Comparison of ENCODE assay signal across 8 cellular contexts in the genomic region with DNA sequence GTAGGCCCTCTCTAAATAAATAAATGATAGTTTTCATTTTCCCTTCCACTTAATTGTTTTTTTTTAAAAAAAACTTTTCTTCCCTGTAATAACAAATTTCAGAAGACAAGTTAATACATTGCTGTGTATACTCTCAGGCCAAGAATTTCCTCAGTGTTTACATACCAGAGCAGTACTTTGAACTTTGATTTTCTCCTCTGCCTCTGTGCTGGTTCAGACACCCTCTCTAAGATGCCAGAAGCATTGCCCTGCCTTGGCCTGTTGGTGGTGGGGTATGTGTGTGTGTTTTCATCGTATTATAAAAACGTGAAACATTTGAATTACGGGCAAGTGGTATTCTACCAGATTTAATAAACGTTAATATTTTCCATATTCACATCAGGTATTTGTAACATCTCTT.
DNase-seq lines count a peak whose midpoint lies in the region; ATAC-seq and TF ChIP-seq lines count a peak whose summit lies in the region.

No MANE protein-coding gene starts in this region.

- peak; percentile 12; the same call in 1 of the 2 replicates for TF ChIP-seq CTCF in 22Rv1 (IDR thresholded peaks at IDR 0.05)
- no peak for TF ChIP-seq CTCF in HEK293 (tag by site-specific recombination; IDR thresholded peaks at IDR 0.05)
- TF ChIP-seq CTCF in mammary epithelial cell (conservative IDR thresholded peaks at IDR 0.05 in 1 of 2, IDR thresholded peaks at IDR 0.05 in 1 of 2; ENCODE audit: extremely low read depth in 1 of 2, insufficient read depth in 1 of 2, low read depth in 1 of 2, low read length in 2 of 2), result no peak

- peaks cover 98% of the 10 kb centered on the region for H3K79me2 ChIP-seq in mammary epithelial cell (ENCODE audit: insufficient read depth, low read length)

- H3K9ac ChIP-seq in mammary epithelial cell (ENCODE audit: insufficient read depth, low read length) (no peak overlapping the region), muscle layer of colon (ENCODE audit: low read length) (no peak overlapping the region)

- intact Hi-C loops in mammary epithelial cell (cut with micrococcal nuclease), result no loop called here

- POLR2A ChIA-PET in HEK293 (lab: Yijun Ruan, JAX), result no interaction called here

- dilution Hi-C loops in mammary epithelial cell (cut with HindIII; ENCODE audit: low sequenced_read_pairs), result no loop called here

- no peaks in the 10 kb centered on the region for H3K27me3 ChIP-seq in mammary epithelial cell (ENCODE audit: insufficient read depth, low read length)
- no peaks in the 10 kb centered on the region for H3K27me3 ChIP-seq in muscle layer of colon (ENCODE audit: control insufficient read depth in 1 of 2, insufficient read depth in 2 of 2, low read length in 2 of 2)

- in situ Hi-C loops in mammary epithelial cell (cut with MboI; ENCODE audit: low sequenced_read_pairs in 2 of 2), result no loop called here

- no peak for ATAC-seq in GM18873 (IDR thresholded peaks at IDR 0.05; ENCODE audit: low FRiP score, unreplicated experiment)

- peaks cover 39% of the 10 kb centered on the region for H3K4me1 ChIP-seq in HEK293 (ENCODE audit: control insufficient read depth, insufficient read depth, low read length)
- peaks cover 30% of the 10 kb centered on the region for H3K4me1 ChIP-seq in mammary epithelial cell (ENCODE audit: insufficient read depth, low read length)
- H3K4me1 ChIP-seq in muscle layer of colon (ENCODE audit: insufficient read depth, low read length), result peaks cover 88% of the 10 kb centered on the region

- H4K20me1 ChIP-seq in mammary epithelial cell (ENCODE audit: insufficient read depth, low read length), result no peaks in the 10 kb centered on the region

- H3K4me3 ChIP-seq in HEK293 (ENCODE audit: low read depth, low read length), result no peak overlapping the region
- H3K4me3 ChIP-seq in mammary epithelial cell (replicated peaks in 1 of 3; ENCODE audit: insufficient read depth in 1 of 3, low read depth in 2 of 3, low read length in 3 of 3), result no peak overlapping the region
- no peak overlapping the region for H3K4me3 ChIP-seq in muscle layer of colon (ENCODE audit: low read depth in 1 of 2, low read length in 2 of 2)

- no peak overlapping the region for H2AFZ ChIP-seq in mammary epithelial cell (ENCODE audit: low read depth, low read length)

- H3K36me3 ChIP-seq in HEK293 (ENCODE audit: control insufficient read depth in 2 of 2, insufficient read depth in 1 of 2, low read length in 2 of 2) (no peaks in the 10 kb centered on the region), mammary epithelial cell (ENCODE audit: insufficient read depth, low read length) (no peaks in the 10 kb centered on the region), muscle layer of colon (ENCODE audit: insufficient read depth, low read length) (no peaks in the 10 kb centered on the region)

- H3K9me3 ChIP-seq in HEK293 (ENCODE audit: control insufficient read depth, insufficient read depth, low read depth, low read length), result no peaks in the 10 kb centered on the region
- H3K9me3 ChIP-seq in mammary epithelial cell (replicated peaks; ENCODE audit: insufficient read depth, low read length), result no peaks in the 10 kb centered on the region
- H3K9me3 ChIP-seq in muscle layer of colon (ENCODE audit: low read length), result no peaks in the 10 kb centered on the region

- WGBS in mammary epithelial cell (ENCODE audit: low coverage, missing lambda C conversion rate), result 32% methylated on average over 4 of the region's 4 CpGs

- BruUV-seq in mammary epithelial cell (replicated peaks; lab: Mats Ljungman, UMichigan), result no TSS peak

- DNase-seq in mammary epithelial cell (no peak), NCI-H774 (lab: John Stamatoyannopoulos, UW) (no peak), T1000 (lab: John Stamatoyannopoulos, UW) (no peak), epidermal melanocyte (ENCODE audit: insufficient read length, low spot score) (no peak)

- H3K27ac ChIP-seq in 22Rv1, result no peak overlapping the region
- 0 out of 2 replicates have a peak overlapping the region, but pooled peaks have one; percentile 27 for H3K27ac ChIP-seq in HEK293 (ENCODE audit: extremely low read depth, low read depth, low read length)
- peak overlapping the region; percentile 64 for H3K27ac ChIP-seq in mammary epithelial cell (ENCODE audit: insufficient read depth, low read depth, low read length)
- peak overlapping the region; percentile 36 for H3K27ac ChIP-seq in muscle layer of colon (ENCODE audit: low read depth, low read length)

- CTCF ChIA-PET in HEK293 (lab: Yijun Ruan, JAX) (interaction anchor here (0.7 to 0.9 kb wide), 2 partner anchors 10 to 177 kb away, joined by 5 to 10 read pairs; no protein-coding TSS in a partner anchor), mammary epithelial cell (lab: Charles Lee; ENCODE audit: low non-redundant PET) (no interaction called here)

- H3K4me2 ChIP-seq in mammary epithelial cell (ENCODE audit: insufficient read depth, low read depth, low read length), result no peak overlapping the region

TF ChIP-seq in HEK293, 187 proteins besides CTCF, POLR2A, EP300 and RAD21:
- TF ChIP-seq, protein P1, sequence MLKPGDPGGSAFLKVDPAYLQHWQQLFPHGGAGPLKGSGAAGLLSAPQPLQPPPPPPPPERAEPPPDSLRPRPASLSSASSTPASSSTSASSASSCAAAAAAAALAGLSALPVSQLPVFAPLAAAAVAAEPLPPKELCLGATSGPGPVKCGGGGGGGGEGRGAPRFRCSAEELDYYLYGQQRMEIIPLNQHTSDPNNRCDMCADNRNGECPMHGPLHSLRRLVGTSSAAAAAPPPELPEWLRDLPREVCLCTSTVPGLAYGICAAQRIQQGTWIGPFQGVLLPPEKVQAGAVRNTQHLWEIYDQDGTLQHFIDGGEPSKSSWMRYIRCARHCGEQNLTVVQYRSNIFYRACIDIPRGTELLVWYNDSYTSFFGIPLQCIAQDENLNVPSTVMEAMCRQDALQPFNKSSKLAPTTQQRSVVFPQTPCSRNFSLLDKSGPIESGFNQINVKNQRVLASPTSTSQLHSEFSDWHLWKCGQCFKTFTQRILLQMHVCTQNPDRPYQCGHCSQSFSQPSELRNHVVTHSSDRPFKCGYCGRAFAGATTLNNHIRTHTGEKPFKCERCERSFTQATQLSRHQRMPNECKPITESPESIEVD (tag by site-specific recombination; IDR thresholded peaks at IDR 0.05), result peak; percentile 69
- TF ChIP-seq ZNF48 (tag by site-specific recombination; IDR thresholded peaks at IDR 0.05) (no peak), GFI1B (tag by site-specific recombination; IDR thresholded peaks at IDR 0.05) (0 out of 2 replicates have a peak, but pooled peaks have one; percentile 40), SP3 (tag by site-specific recombination; IDR thresholded peaks at IDR 0.05) (no peak), HOXD13 (CRISPR knock-in tag; IDR thresholded peaks at IDR 0.05; ENCODE audit: borderline replicate concordance) (no peak), YY2 (tag by site-specific recombination; IDR thresholded peaks at IDR 0.05) (no peak), ZNF169 (tag by site-specific recombination; IDR thresholded peaks at IDR 0.05) (no peak), ZNF777 (tag by site-specific recombination; IDR thresholded peaks at IDR 0.05; ENCODE audit: borderline replicate concordance) (no peak), ZNF510 (tag by site-specific recombination; IDR thresholded peaks at IDR 0.05; ENCODE audit: insufficient replicate concordance) (no peak), ZNF350 (tag by site-specific recombination; IDR thresholded peaks at IDR 0.05) (no peak), ZNF776 (tag by site-specific recombination; IDR thresholded peaks at IDR 0.05; ENCODE audit: borderline replicate concordance) (no peak)
